Comparison of ENCODE assay signal across 20 cellular contexts in the genomic region with DNA sequence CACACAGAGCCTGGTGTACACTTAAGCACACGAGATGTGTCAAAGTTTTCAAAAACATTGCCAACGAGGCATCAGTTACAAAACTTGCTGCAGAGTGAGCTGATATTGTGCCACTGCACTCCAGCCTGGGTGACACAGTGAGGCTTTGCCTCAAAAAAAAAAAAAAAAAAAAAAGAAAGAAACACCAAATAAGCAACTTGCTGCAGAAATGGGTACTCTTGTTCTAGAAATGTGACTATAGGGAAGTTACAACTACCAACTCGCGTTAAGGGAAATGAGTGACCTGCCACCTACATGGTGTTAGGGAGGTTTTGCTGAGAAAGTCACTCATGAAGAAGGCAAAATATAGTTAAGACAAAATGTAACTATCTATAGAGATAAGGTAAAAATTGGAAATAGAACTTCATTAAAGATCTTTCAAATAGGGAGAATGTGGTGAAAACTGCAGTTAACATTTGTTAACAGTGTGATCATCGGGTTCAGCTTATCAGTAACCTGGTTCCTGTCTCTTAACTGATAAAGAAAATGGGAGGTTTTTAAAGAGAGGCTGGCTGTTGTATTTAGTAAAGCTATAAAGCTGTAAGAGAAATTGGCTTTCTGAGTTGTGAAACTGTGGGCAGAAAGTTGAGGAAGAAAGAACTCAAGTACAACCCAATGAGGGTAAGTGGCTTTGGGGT. TPM values are rescaled to one million over a fixed set of nuclear protein-coding genes. Genes with fewer than 3 reads are reported as not detected.
A peak's percentile ranks its signal among the peaks of the same experiment; 100 is the strongest.
DNase-seq lines count a peak whose midpoint lies in the region; FAIRE-seq and TF ChIP-seq lines count a peak whose summit lies in the region.
"Had no signal": no experiment of that assay in that cellular context is flagged by ENCODE, and none has a peak within 500 bp of the region (broad histone marks: within the 10 kb centered on the region; RNA-seq: fewer than 3 reads in every experiment).

A gene (plus strand): TSS at position 600 of the 677 bp plus-strand sequence. CDS start 26,702 bp downstream, outside the sequence.

- CTCF ChIA-PET in activated naive CD4-positive, alpha-beta T cell treated with anti-CD3 and anti-CD28 coated beads, Interleukin-2, amount 10 ng/mL, durations not matched to agents 7 days and 5 days (lab: Charles Lee): interaction anchor here (1.0 kb wide), 1 partner anchor 9 kb away, joined by 4 read pairs; no protein-coding TSS in a partner anchor

- H3K27ac Mint-ChIP-seq in activated naive CD4-positive, alpha-beta T cell treated with anti-CD3 and anti-CD28 coated beads, Interleukin-2, amount 10 ng/mL, durations not matched to agents 7 days and 5 days: peak within 1 kb of the TSS; percentile 63
- no peak within 1 kb of the TSS for H3K27ac Mint-ChIP-seq in astrocyte (ENCODE audit: unreplicated experiment)
- H3K27ac Mint-ChIP-seq: CD14-positive monocyte; dendritic cell treated with granulocyte-macrophage colony-stimulating factor and Interleukin-4, amounts not matched to agents 40 ng/mL and 50 ng/mL, for 4 days had no signal

- H3K36me3 Mint-ChIP-seq in activated naive CD4-positive, alpha-beta T cell treated with anti-CD3 and anti-CD28 coated beads, Interleukin-2, amount 10 ng/mL, durations not matched to agents 7 days and 5 days: peaks cover 2% of the 10 kb centered on the region
- H3K36me3 Mint-ChIP-seq in astrocyte (ENCODE audit: low read depth, unreplicated experiment): no peaks in the 10 kb centered on the region

- H3K4me2 ChIP-seq in astrocyte (ENCODE audit: low read length): peak within 1 kb of the TSS; percentile 54

- H3K36me3 ChIP-seq in astrocyte (ENCODE audit: insufficient read depth, low read length): no peaks in the 10 kb centered on the region
- H3K36me3 ChIP-seq: uterus had no signal

- H3K4me3 Mint-ChIP-seq in activated naive CD4-positive, alpha-beta T cell treated with anti-CD3 and anti-CD28 coated beads, Interleukin-2, amount 10 ng/mL, durations not matched to agents 7 days and 5 days: no peak within 1 kb of the TSS
- no peak within 1 kb of the TSS for H3K4me3 Mint-ChIP-seq in astrocyte (ENCODE audit: unreplicated experiment)
- H3K4me3 Mint-ChIP-seq: dendritic cell treated with granulocyte-macrophage colony-stimulating factor and Interleukin-4, amounts not matched to agents 40 ng/mL and 50 ng/mL, for 4 days had no signal

- no peak for DNase-seq in activated naive CD4-positive, alpha-beta T cell treated with anti-CD3 and anti-CD28 coated beads, Interleukin-2, amount 10 ng/mL, durations not matched to agents 7 days and 5 days
- no peak for DNase-seq in activated naive CD4-positive, alpha-beta T cell treated with Interleukin-2 at 50 U/mL for 16 hours
- DNase-seq in astrocyte (ENCODE audit: low read depth) (no peak), mesenteric fat pad (ENCODE audit: low spot score) (no peak), ureter (ENCODE audit: low spot score) (no peak), GOT3 (lab: John Stamatoyannopoulos, UW) (no peak), glomerular visceral epithelial cell (ENCODE audit: extremely low spot score) (no peak), islet precursor cell (no peak)
- DNase-seq: activated CD4-positive, alpha-beta T cell treated with anti-CD3 and anti-CD28 coated beads for 1 hour; activated naive CD4-positive, alpha-beta T cell; DMS53; NCI-H1105; NCI-H2171 treated with DMSO at 0.1 percent for 48 hours; NCI-H82; small intestine; uterus had no signal

- no peaks in the 10 kb centered on the region for H3K79me2 ChIP-seq in astrocyte (ENCODE audit: insufficient read depth, low read length)

- H2AFZ ChIP-seq in astrocyte (ENCODE audit: low read depth, low read length): no peak within 1 kb of the TSS

- H3K4me1 Mint-ChIP-seq in activated naive CD4-positive, alpha-beta T cell treated with anti-CD3 and anti-CD28 coated beads, Interleukin-2, amount 10 ng/mL, durations not matched to agents 7 days and 5 days: peaks cover 10% of the 10 kb centered on the region
- H3K4me1 Mint-ChIP-seq in astrocyte (ENCODE audit: low read depth, unreplicated experiment): peaks cover 24% of the 10 kb centered on the region

- TF ChIP-seq CTCF in astrocyte (IDR thresholded peaks at IDR 0.05; ENCODE audit: insufficient read depth, low read depth, low read length): no peak

- no peak within 1 kb of the TSS for H3K4me3 ChIP-seq in astrocyte (ENCODE audit: insufficient read depth, low read depth, low read length)
- H3K4me3 ChIP-seq: uterus had no signal

- H3K4me1 ChIP-seq in astrocyte (ENCODE audit: insufficient read depth, low read length): peaks cover 18% of the 10 kb centered on the region
- H3K4me1 ChIP-seq: uterus had no signal

- no peaks in the 10 kb centered on the region for H3K9me3 ChIP-seq in astrocyte (ENCODE audit: insufficient read depth, low read depth, low read length)
- H3K9me3 ChIP-seq: uterus had no signal

- no peaks in the 10 kb centered on the region for H3K27me3 ChIP-seq in astrocyte (ENCODE audit: insufficient read depth, low read length)
- H3K27me3 ChIP-seq: uterus had no signal

- H3K9ac ChIP-seq in astrocyte (ENCODE audit: low read length): no peak within 1 kb of the TSS

- FAIRE-seq in astrocyte (lab: Jason Lieb, UNC): no peak
- FAIRE-seq: GM19239, HepG2 had no signal

- H4K20me1 ChIP-seq in astrocyte (ENCODE audit: insufficient read depth, low read length): no peaks in the 10 kb centered on the region

- H3K27ac ChIP-seq in astrocyte (ENCODE audit: low read depth, low read length): peak within 1 kb of the TSS; percentile 29
- H3K27ac ChIP-seq: uterus had no signal

- H3K9me3 Mint-ChIP-seq in activated naive CD4-positive, alpha-beta T cell treated with anti-CD3 and anti-CD28 coated beads, Interleukin-2, amount 10 ng/mL, durations not matched to agents 7 days and 5 days: no peaks in the 10 kb centered on the region
- H3K9me3 Mint-ChIP-seq in astrocyte (ENCODE audit: unreplicated experiment): peaks cover 4% of the 10 kb centered on the region
- H3K9me3 Mint-ChIP-seq: dendritic cell treated with granulocyte-macrophage colony-stimulating factor and Interleukin-4, amounts not matched to agents 40 ng/mL and 50 ng/mL, for 4 days had no signal

- no peaks in the 10 kb centered on the region for H3K27me3 Mint-ChIP-seq in activated naive CD4-positive, alpha-beta T cell treated with anti-CD3 and anti-CD28 coated beads, Interleukin-2, amount 10 ng/mL, durations not matched to agents 7 days and 5 days
- H3K27me3 Mint-ChIP-seq in astrocyte (ENCODE audit: low read depth, unreplicated experiment): peaks cover 5% of the 10 kb centered on the region

RNA-seq across cellular contexts. Expression of the gene that starts here (rescaled TPM):
- total RNA-seq in astrocyte: 0.27 TPM in 1 of 2 replicates, not detected in the other
- 32.4 TPM for total RNA-seq in mesenteric fat pad
- total RNA-seq in ureter: 18.3 TPM

Comparison
In these comparisons a context has a peak if more than half of its experiments do, and no peak if none do; other contexts are left out.
1. RNA of the gene that starts here (total RNA-seq): 32.4 TPM in mesenteric fat pad (single experiment) and 18.3 TPM in ureter (single experiment); 0.27 TPM in astrocyte; every median in the first group is over 10 times any median in the second.